29 cellular contexts compared by ENCODE assay signal in the genomic region with DNA sequence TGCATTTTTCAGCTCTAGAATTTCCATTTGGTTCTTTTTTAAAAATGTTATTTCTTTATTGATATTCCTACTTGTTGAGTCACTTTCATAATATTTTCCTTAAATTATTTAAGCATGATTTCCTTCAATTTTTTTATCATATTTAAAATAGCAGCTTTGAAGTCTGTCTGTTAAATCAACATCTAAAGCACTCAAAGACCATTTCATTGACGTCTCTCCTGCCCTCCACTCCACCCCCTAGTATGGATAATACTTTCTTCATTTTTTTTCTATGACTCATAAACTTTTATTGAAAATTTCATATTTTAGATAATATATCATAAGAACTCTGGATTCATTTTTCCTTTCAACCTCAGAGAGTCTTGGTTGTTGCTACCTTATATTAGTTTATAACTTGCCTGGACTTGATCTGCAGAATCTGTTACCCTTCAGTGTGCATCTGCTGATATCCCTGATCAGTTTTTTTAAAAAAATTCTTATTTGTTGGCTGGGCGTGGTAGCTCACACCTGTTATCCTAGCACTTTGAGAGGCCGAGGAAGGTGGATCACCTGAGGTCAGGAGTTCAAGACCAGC. TPM values are rescaled to one million over a fixed set of nuclear protein-coding genes. Genes with fewer than 3 reads are reported as not detected.
A peak's percentile ranks its signal among the peaks of the same experiment; 100 is the strongest.
DNase-seq lines count a peak whose midpoint lies in the region; ATAC-seq, FAIRE-seq and TF ChIP-seq lines count a peak whose summit lies in the region.
"Had no signal": no experiment of that assay in that cellular context is flagged by ENCODE, and none has a peak within 500 bp of the region (broad histone marks: within the 10 kb centered on the region; RNA-seq: fewer than 3 reads in every experiment).

No MANE protein-coding gene starts in this region.

- H3K79me2 ChIP-seq in astrocyte (ENCODE audit: insufficient read depth, low read length): no peaks in the 10 kb centered on the region
- H3K79me2 ChIP-seq in fibroblast of lung (ENCODE audit: control insufficient read depth, insufficient read depth, low read length): no peaks in the 10 kb centered on the region

- no peak for FAIRE-seq in astrocyte (lab: Jason Lieb, UNC)
- FAIRE-seq: colon, HTR-8/SVneo, small intestine had no signal

- H3K36me3 Mint-ChIP-seq in astrocyte (ENCODE audit: low read depth, unreplicated experiment): no peaks in the 10 kb centered on the region
- no peaks in the 10 kb centered on the region for H3K36me3 Mint-ChIP-seq in CD4-positive, alpha-beta T cell (ENCODE audit: low read depth)
- H3K36me3 Mint-ChIP-seq: neural progenitor cell had no signal

- intact Hi-C loops in CD4-positive, alpha-beta T cell (cut with DNase I, micrococcal nuclease): no loop called here

- H4K20me1 ChIP-seq in astrocyte (ENCODE audit: insufficient read depth, low read length) (no peaks in the 10 kb centered on the region), fibroblast of lung (ENCODE audit: control insufficient read depth, extremely low read depth, insufficient read depth, low read length) (no peaks in the 10 kb centered on the region)

- H3K27ac ChIP-seq in astrocyte (ENCODE audit: low read depth, low read length) (peak overlapping the region; percentile 80), fibroblast of lung (ENCODE audit: insufficient read depth, low read length) (no peak overlapping the region)
- no peak overlapping the region for H3K27ac ChIP-seq in CD4-positive, alpha-beta T cell (ENCODE audit: low read depth, low read length)
- H3K27ac ChIP-seq: 22Rv1, GM23248, lower lobe of right lung, neural progenitor cell, psoas muscle, testis had no signal

- H3K4me2 ChIP-seq in astrocyte (ENCODE audit: low read length) (peak overlapping the region; percentile 7), fibroblast of lung (ENCODE audit: extremely low read depth, insufficient read depth, low read length) (no peak overlapping the region)
- H3K4me2 ChIP-seq: neural progenitor cell had no signal

- H3K9me3 ChIP-seq in astrocyte (ENCODE audit: insufficient read depth, low read depth, low read length) (no peaks in the 10 kb centered on the region), fibroblast of lung (ENCODE audit: control insufficient read depth, insufficient read depth, low read depth, low read length) (no peaks in the 10 kb centered on the region)
- peaks cover 8% of the 10 kb centered on the region for H3K9me3 ChIP-seq in CD4-positive, alpha-beta T cell (ENCODE audit: control insufficient read depth, low read length)
- H3K9me3 ChIP-seq: lower lobe of right lung, testis had no signal

- no peaks in the 10 kb centered on the region for H3K4me1 Mint-ChIP-seq in astrocyte (ENCODE audit: low read depth, unreplicated experiment)
- H3K4me1 Mint-ChIP-seq in CD4-positive, alpha-beta T cell (ENCODE audit: low read depth): no peaks in the 10 kb centered on the region
- H3K4me1 Mint-ChIP-seq: stimulated activated naive B cell treated with anti-CD40 and anti-IgM and Interleukin-4, amounts not matched to agents 10 μg/mL and 1 μg/mL and 100 μg/mL, for 72 hours had no signal

- H3K36me3 ChIP-seq in astrocyte (ENCODE audit: insufficient read depth, low read length) (no peaks in the 10 kb centered on the region), fibroblast of lung (ENCODE audit: control insufficient read depth, insufficient read depth, low read length) (no peaks in the 10 kb centered on the region)
- H3K36me3 ChIP-seq: lower lobe of right lung, neural progenitor cell had no signal

- H3K4me3 Mint-ChIP-seq in astrocyte (ENCODE audit: unreplicated experiment): no peak overlapping the region
- H3K4me3 Mint-ChIP-seq in CD4-positive, alpha-beta T cell: no peak overlapping the region
- H3K4me3 Mint-ChIP-seq: activated naive CD4-positive, alpha-beta T cell treated with anti-CD3 and anti-CD28 coated beads for 36 hours; activated T-cell treated with anti-CD3 and anti-CD28 coated beads, Interleukin-2, amount 50 U/mL, for 72 hours; neural progenitor cell; stimulated activated naive B cell treated with anti-CD40 and anti-IgM and Interleukin-4, amounts not matched to agents 10 μg/mL and 1 μg/mL and 100 μg/mL, for 72 hours had no signal

- H3K4me1 ChIP-seq in astrocyte (ENCODE audit: insufficient read depth, low read length) (peaks cover 8% of the 10 kb centered on the region), fibroblast of lung (ENCODE audit: control insufficient read depth, extremely low read depth, insufficient read depth, low read length) (no peaks in the 10 kb centered on the region)
- H3K4me1 ChIP-seq: neural progenitor cell, psoas muscle, testis had no signal

- TF ChIP-seq CTCF in astrocyte (IDR thresholded peaks at IDR 0.05; ENCODE audit: insufficient read depth, low read depth, low read length) (no peak), fibroblast of lung (conservative IDR thresholded peaks at IDR 0.05 in 1 of 2, IDR thresholded peaks at IDR 0.05 in 1 of 2; ENCODE audit: low read depth in 1 of 2, low read length in 2 of 2) (no peak)
- TF ChIP-seq CTCF in CD4-positive, alpha-beta T cell (IDR thresholded peaks at IDR 0.05): no peak

- ATAC-seq in CD4-positive, alpha-beta T cell (ENCODE audit: poor library complexity): no peak
- ATAC-seq in GM21576 (IDR thresholded peaks at IDR 0.05; ENCODE audit: unreplicated experiment): no peak
- ATAC-seq: activated T-cell treated with anti-CD3 and anti-CD28 coated beads, Interleukin-2, amount 50 U/mL, for 72 hours; lower lobe of right lung; psoas muscle; stimulated activated naive B cell treated with anti-CD40 and anti-IgM and Interleukin-4, amounts not matched to agents 10 μg/mL and 1 μg/mL and 100 μg/mL, for 72 hours had no signal

- H3K27me3 ChIP-seq in astrocyte (ENCODE audit: insufficient read depth, low read length) (no peaks in the 10 kb centered on the region), fibroblast of lung (ENCODE audit: control insufficient read depth, insufficient read depth, low read length) (no peaks in the 10 kb centered on the region)
- H3K27me3 ChIP-seq in CD4-positive, alpha-beta T cell (ENCODE audit: control insufficient read depth, insufficient read depth, low read length): no peaks in the 10 kb centered on the region
- H3K27me3 ChIP-seq: neural progenitor cell, testis had no signal

- peak; percentile 74 for DNase-seq in NCI-H2171 treated with DMSO at 0.1 percent for 48 hours (lab: John Stamatoyannopoulos, UW)
- no peak for DNase-seq in NCI-H2171 (lab: John Stamatoyannopoulos, UW)
- peak; percentile 68 for DNase-seq in astrocyte (ENCODE audit: low read depth)
- DNase-seq in fibroblast of lung (ENCODE audit: low read depth in 2 of 2): peak; percentile 32 to 76
- no peak for DNase-seq in T-helper 9 cell
- DNase-seq in CD4-positive, alpha-beta T cell: no peak
- DNase-seq in SW480 (ENCODE audit: low spot score): no peak
- DNase-seq: activated CD4-positive, alpha-beta T cell treated with anti-CD3 and anti-CD28 coated beads for 4 hours; activated naive CD4-positive, alpha-beta T cell treated with anti-CD3 and anti-CD28 coated beads for 36 hours; activated T-cell treated with anti-CD3 and anti-CD28 coated beads, Interleukin-2, amount 50 U/mL, for 72 hours; COR-L47; DMS79 treated with DMSO at 0.1 percent for 48 hours; GM23248; lower lobe of right lung; NCI-H1048; NCI-H187 treated with DMSO at 0.1 percent for 48 hours; NCI-H2227 treated with DMSO at 0.1 percent for 48 hours; NCI-H748 treated with DMSO at 0.1 percent for 48 hours; psoas muscle; SIG-M5; small intestine; stimulated activated CD4-positive, alpha-beta T cell treated with anti-CD3 and anti-CD28 coated beads, Interleukin-2, amount 100 ng/mL, for 48 hours; stimulated activated naive B cell treated with anti-CD40 and anti-IgM and Interleukin-4, amounts not matched to agents 10 μg/mL and 1 μg/mL and 100 μg/mL, for 72 hours; testis had no signal

- CTCF ChIA-PET in CD4-positive, alpha-beta T cell (lab: Charles Lee): no interaction called here

- H3K9me3 Mint-ChIP-seq in astrocyte (ENCODE audit: unreplicated experiment): peaks cover 2% of the 10 kb centered on the region
- H3K9me3 Mint-ChIP-seq in CD4-positive, alpha-beta T cell: peaks cover 8% of the 10 kb centered on the region
- H3K9me3 Mint-ChIP-seq: neural progenitor cell had no signal

- POLR2A ChIA-PET in CD4-positive, alpha-beta T cell (lab: Charles Lee): no interaction called here

- peak overlapping the region; percentile 68 for H3K9ac ChIP-seq in astrocyte (ENCODE audit: low read length)
- H3K9ac ChIP-seq in fibroblast of lung (ENCODE audit: insufficient read depth, low read length): no peak overlapping the region
- H3K9ac ChIP-seq: GM23248, neural progenitor cell had no signal

- H3K4me3 ChIP-seq in astrocyte (ENCODE audit: insufficient read depth, low read depth, low read length): no peak overlapping the region
- no peak overlapping the region for H3K4me3 ChIP-seq in fibroblast of lung (replicated peaks in 1 of 4; ENCODE audit: control extremely low read depth in 1 of 4, insufficient read depth in 1 of 4, low read depth in 3 of 4, low read length in 4 of 4)
- H3K4me3 ChIP-seq: GM23248, lower lobe of right lung, neural progenitor cell, psoas muscle, testis had no signal

- no peak overlapping the region for H3K27ac Mint-ChIP-seq in astrocyte (ENCODE audit: unreplicated experiment)
- no peak overlapping the region for H3K27ac Mint-ChIP-seq in CD4-positive, alpha-beta T cell
- H3K27ac Mint-ChIP-seq: activated naive CD4-positive, alpha-beta T cell treated with anti-CD3 and anti-CD28 coated beads for 36 hours; activated T-cell treated with anti-CD3 and anti-CD28 coated beads, Interleukin-2, amount 50 U/mL, for 72 hours; neural progenitor cell; stimulated activated naive B cell treated with anti-CD40 and anti-IgM and Interleukin-4, amounts not matched to agents 10 μg/mL and 1 μg/mL and 100 μg/mL, for 72 hours had no signal

- H3K27me3 Mint-ChIP-seq in astrocyte (ENCODE audit: low read depth, unreplicated experiment): peaks cover 5% of the 10 kb centered on the region
- H3K27me3 Mint-ChIP-seq in CD4-positive, alpha-beta T cell: peaks cover 10% of the 10 kb centered on the region

- H2AFZ ChIP-seq in astrocyte (ENCODE audit: low read depth, low read length): no peak overlapping the region
- no peak overlapping the region for H2AFZ ChIP-seq in fibroblast of lung (ENCODE audit: low read length)
- H2AFZ ChIP-seq: GM23248, neural progenitor cell had no signal

RNA-seq across cellular contexts. Expression of a gene that starts 59.0 kb away (rescaled TPM):
- total RNA-seq in astrocyte (1.3 and 1.4 TPM in 2 replicates), fibroblast of lung (2.8 and 5.0 TPM in 2 replicates)
- polyA plus RNA-seq in fibroblast of lung: 0.80 and 1.7 TPM in 2 replicates
- 0.87 and 1.0 TPM in 2 replicates for polyA plus RNA-seq in fibroblast of lung (2012)
- polyA minus RNA-seq in fibroblast of lung (ENCODE audit: low replicate concordance): 1.3 TPM in 1 of 2 replicates, not detected in the other
- total RNA-seq in CD4-positive, alpha-beta T cell: under 1 TPM; 0.25 to 0.28 TPM

Comparison
In these comparisons a context has a peak if more than half of its experiments do, and no peak if none do; other contexts are left out.
1. DNase-seq: peak in NCI-H2171 treated with DMSO at 0.1 percent for 48 hours (single experiment), astrocyte (single experiment) and fibroblast of lung (2 of 2); none in NCI-H2171 (single experiment), T-helper 9 cell (single experiment), CD4-positive, alpha-beta T cell (0 of 10) and SW480 (single experiment).